Comparison of ENCODE assay signal across 1 cellular context in the genomic region with DNA sequence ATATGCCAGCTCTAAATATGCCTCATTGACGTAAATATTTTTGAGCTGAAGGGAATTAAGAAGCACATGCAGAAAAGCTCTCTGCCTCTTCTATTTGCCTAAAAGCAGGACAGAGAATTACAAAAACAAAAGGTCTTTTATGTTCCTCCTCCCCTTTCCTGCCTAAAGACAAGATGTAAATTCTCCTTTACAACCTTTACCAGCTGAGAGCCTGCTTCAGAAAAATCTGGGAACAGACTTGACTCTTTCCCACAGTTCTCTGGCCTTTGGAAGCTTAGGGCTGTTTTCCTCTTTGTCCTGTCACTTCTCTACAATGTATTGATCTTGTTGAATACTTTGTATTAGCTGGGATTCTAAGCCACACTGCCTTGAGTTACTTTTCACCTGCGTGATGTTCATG.
TF ChIP-seq lines count a peak whose summit lies in the region.

No MANE protein-coding gene starts in this region.

TF ChIP-seq in GM23338, 12 proteins besides CTCF, POLR2A, EP300 and RAD21 (continued from another document):
- TF ChIP-seq ZNF462 (CRISPR knock-in tag; IDR thresholded peaks at IDR 0.05) (no peak), POLR2AphosphoS5 (IDR thresholded peaks at IDR 0.05; ENCODE audit: low read depth) (no peak), EZH2phosphoT487 (IDR thresholded peaks at IDR 0.05; ENCODE audit: unreplicated experiment) (no peak), STAT1 (IDR thresholded peaks at IDR 0.05; ENCODE audit: unreplicated experiment) (no peak)
